Comparison of ENCODE assay signal across 11 cellular contexts in the genomic region with DNA sequence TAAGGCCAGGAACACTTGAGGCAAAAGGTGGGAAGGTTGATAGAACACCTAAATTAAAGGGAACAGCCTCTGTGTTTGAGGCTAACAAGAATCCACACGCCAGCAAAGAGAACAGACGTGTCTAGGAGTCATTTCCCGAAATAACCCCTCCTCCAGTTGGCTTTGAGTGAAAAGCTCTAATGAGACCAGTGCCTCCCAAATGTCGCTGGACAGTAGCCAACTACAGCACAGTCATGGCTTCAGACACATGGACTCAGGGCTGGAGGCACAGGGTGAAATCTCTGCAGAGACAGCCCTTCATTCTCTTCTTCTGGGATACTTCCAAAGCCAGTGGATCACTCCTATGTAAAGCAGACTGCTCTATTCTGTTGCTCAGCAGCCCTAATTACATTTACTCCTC. TPM values are rescaled to one million over a fixed set of nuclear protein-coding genes. Genes with fewer than 3 reads are reported as not detected.
DNase-seq lines count a peak whose midpoint lies in the region; ATAC-seq and TF ChIP-seq lines count a peak whose summit lies in the region.
"Had no signal": no experiment of that assay in that cellular context is flagged by ENCODE, and none has a peak within 500 bp of the region (broad histone marks: within the 10 kb centered on the region; RNA-seq: fewer than 3 reads in every experiment).

No MANE protein-coding gene starts in this region.

- peaks cover 4% of the 10 kb centered on the region for H3K4me1 Mint-ChIP-seq in progenitor cell of endocrine pancreas (ENCODE audit: low read depth)
- H3K4me1 Mint-ChIP-seq: B cell had no signal

- H3K27me3 Mint-ChIP-seq in progenitor cell of endocrine pancreas: peaks cover 3% of the 10 kb centered on the region

- H3K27ac Mint-ChIP-seq in progenitor cell of endocrine pancreas: no peak overlapping the region
- H3K27ac Mint-ChIP-seq: B cell had no signal

- peak; percentile 60 for DNase-seq in AG08395 (ENCODE audit: low spot score)
- DNase-seq in NCI-H446 (lab: John Stamatoyannopoulos, UW): peak; percentile 92 to 98
- peak; percentile 27 for DNase-seq in epidermal melanocyte (ENCODE audit: insufficient read length, low spot score)
- peak; percentile 78 for DNase-seq in medulla oblongata (ENCODE audit: extremely low spot score)
- DNase-seq in progenitor cell of endocrine pancreas (ENCODE audit: low spot score, unreplicated experiment): no peak
- DNase-seq in stimulated activated CD4-positive, alpha-beta T cell treated with anti-CD3 and anti-CD28 coated beads, Interleukin-2, amount 100 ng/mL, for 48 hours: no peak
- no peak for DNase-seq in activated T-cell treated with anti-CD3 and anti-CD28 coated beads for 4 hours
- DNase-seq: islet precursor cell, SIG-M5 had no signal

- H3K9me3 Mint-ChIP-seq in progenitor cell of endocrine pancreas (ENCODE audit: low read depth): no peaks in the 10 kb centered on the region

- no peaks in the 10 kb centered on the region for H3K36me3 Mint-ChIP-seq in progenitor cell of endocrine pancreas (ENCODE audit: insufficient read depth)

- no peak for ATAC-seq in GM18502 (IDR thresholded peaks at IDR 0.05; ENCODE audit: poor library complexity, unreplicated experiment)

- no peak overlapping the region for H3K4me3 Mint-ChIP-seq in progenitor cell of endocrine pancreas (ENCODE audit: low read depth)
- H3K4me3 Mint-ChIP-seq: B cell had no signal

- no peak for TF ChIP-seq CTCF in progenitor cell of endocrine pancreas (IDR thresholded peaks at IDR 0.05; ENCODE audit: unreplicated experiment)

RNA-seq across cellular contexts. Expression of gene SOWAHC, which starts 49.6 kb away (rescaled TPM):
- 12.1 and 12.6 TPM in 2 replicates for total RNA-seq in progenitor cell of endocrine pancreas

RNA-seq across cellular contexts. Expression of gene SEPTIN10, which starts 50.0 kb away (rescaled TPM):
- 67.5 and 68.8 TPM in 2 replicates for total RNA-seq in progenitor cell of endocrine pancreas
- total RNA-seq: B cell had no signal

Comparison
In these comparisons a context has a peak if more than half of its experiments do, and no peak if none do; other contexts are left out.
1. DNase-seq: peak in AG08395 (single experiment), NCI-H446 (2 of 2), epidermal melanocyte (single experiment) and medulla oblongata (single experiment); none in progenitor cell of endocrine pancreas (single experiment), stimulated activated CD4-positive, alpha-beta T cell treated with anti-CD3 and anti-CD28 coated beads, Interleukin-2, amount 100 ng/mL, for 48 hours (0 of 2) and activated T-cell treated with anti-CD3 and anti-CD28 coated beads for 4 hours (single experiment).